8 cellular contexts compared by ENCODE assay signal in the genomic region with DNA sequence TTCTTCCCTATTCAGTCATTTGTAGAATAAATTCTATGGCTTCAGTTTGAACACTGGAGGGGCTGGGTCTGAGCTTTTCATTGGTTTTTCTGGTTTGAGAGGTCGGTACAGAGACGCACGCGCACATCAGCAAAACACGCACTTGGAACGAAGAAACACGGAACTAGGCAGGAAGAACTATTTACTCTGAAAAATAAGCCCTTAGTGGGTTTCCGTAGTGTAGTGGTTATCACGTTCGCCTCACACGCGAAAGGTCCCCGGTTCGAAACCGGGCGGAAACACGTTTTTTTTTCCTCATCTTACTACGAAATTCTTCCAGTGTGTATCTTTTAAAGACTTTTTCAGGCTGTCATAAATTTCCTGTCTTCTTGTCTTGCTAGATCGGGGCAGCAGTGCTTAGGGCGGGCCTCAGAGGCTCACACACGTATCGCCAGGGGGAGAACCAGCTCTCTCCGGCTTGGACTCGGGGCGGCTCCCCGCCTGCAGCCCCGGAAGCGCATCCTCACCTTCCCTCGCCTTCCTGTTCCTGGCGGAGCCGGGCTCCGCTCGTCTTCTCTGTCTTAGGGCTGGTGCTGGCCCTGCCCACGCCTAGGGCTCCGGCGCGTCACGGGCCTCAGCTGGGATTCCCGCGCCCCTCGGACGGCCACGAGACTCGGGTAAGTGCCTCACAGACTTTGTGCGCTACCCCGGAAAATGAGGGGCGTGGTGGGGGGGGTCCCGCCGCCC. TPM values are rescaled to one million over a fixed set of nuclear protein-coding genes. Genes with fewer than 3 reads are reported as not detected.
A peak's percentile ranks its signal among the peaks of the same experiment; 100 is the strongest.
DNase-seq lines count a peak whose midpoint lies in the region; ATAC-seq and TF ChIP-seq lines count a peak whose summit lies in the region.

A gene (plus strand): TSS at position 521 of the 726 bp plus-strand sequence. CDS start 6,841 bp downstream, outside the sequence.

- peak; percentile 56 for TF ChIP-seq POLR2A in right lobe of liver (IDR thresholded peaks at IDR 0.05)

- peak within 1 kb of the TSS; percentile 71 to 81 (median 75) for H3K4me3 ChIP-seq in right lobe of liver

- ATAC-seq in GM19395 (IDR thresholded peaks at IDR 0.05; ENCODE audit: unreplicated experiment) (peak; percentile 54), HG03558 (IDR thresholded peaks at IDR 0.05; ENCODE audit: extremely low read depth, unreplicated experiment) (peak; percentile 28), right lobe of liver (peak; percentile 80 to 84 (median 82))

- no peaks in the 10 kb centered on the region for H3K36me3 ChIP-seq in right lobe of liver

- TF ChIP-seq CTCF in right lobe of liver (IDR thresholded peaks at IDR 0.05), result no peak

- DNase-seq in C1 segment of cervical spinal cord (lab: John Stamatoyannopoulos, UW) (peak; percentile 21 to 95 (median 87)), NCI-H774 (lab: John Stamatoyannopoulos, UW) (peak; percentile 83), dermis blood vessel endothelial cell (peak; percentile 92), right lobe of liver (peak; percentile 75 to 82 (median 81))
- peak; percentile 68 to 83 for DNase-seq in activated CD4-positive, alpha-beta T cell treated with anti-CD3 and anti-CD28 coated beads, Interleukin-2, amount 50 U/mL, for 24 hours (ENCODE audit: low read depth in 1 of 2, low spot score in 1 of 2)
- DNase-seq in stimulated activated CD4-positive, alpha-beta T cell treated with anti-CD3 and anti-CD28 coated beads, Interleukin-4, amount 100 ng/mL, for 4 hours, result peak; percentile 70 to 79

- intact Hi-C loops in right lobe of liver (cut with DNase I), result no loop called here

- H3K27ac ChIP-seq in right lobe of liver, result peak within 1 kb of the TSS; percentile 65 to 82 (median 81)

- no peaks in the 10 kb centered on the region for H3K9me3 ChIP-seq in right lobe of liver

- H3K27me3 ChIP-seq in right lobe of liver, result no peaks in the 10 kb centered on the region

- peaks cover 0 to 11% (median 2%) of the 10 kb centered on the region in 4 donors for H3K4me1 ChIP-seq in right lobe of liver

- WGBS in right lobe of liver (ENCODE audit: insufficient coverage, low coverage, low lambda C conversion rate, missing lambda C conversion rate), result 0% methylated on average over 18 of the region's 49 CpGs

RNA-seq across cellular contexts. Expression of the gene that starts here (rescaled TPM):
- 60.4 and 78.7 TPM in 2 replicates for total RNA-seq in dermis blood vessel endothelial cell
- 10 to 100 TPM in 3 of 6 experiments, 1 to 10 TPM in 3; 5.8 to 13.2 (median 9.1) TPM for total RNA-seq in right lobe of liver

Comparison
In these comparisons a context has a peak if more than half of its experiments do, and no peak if none do; other contexts are left out.
1. Peak in every context shown above with its lines: DNase-seq, ATAC-seq, H3K4me3 ChIP-seq and H3K27ac ChIP-seq.
2. ATAC-seq: peak in every context shown above with its lines; median percentile 82 in right lobe of liver; 54 in GM19395; 28 in HG03558.